ENCODE assay signal across 8 cellular contexts in the genomic region with DNA sequence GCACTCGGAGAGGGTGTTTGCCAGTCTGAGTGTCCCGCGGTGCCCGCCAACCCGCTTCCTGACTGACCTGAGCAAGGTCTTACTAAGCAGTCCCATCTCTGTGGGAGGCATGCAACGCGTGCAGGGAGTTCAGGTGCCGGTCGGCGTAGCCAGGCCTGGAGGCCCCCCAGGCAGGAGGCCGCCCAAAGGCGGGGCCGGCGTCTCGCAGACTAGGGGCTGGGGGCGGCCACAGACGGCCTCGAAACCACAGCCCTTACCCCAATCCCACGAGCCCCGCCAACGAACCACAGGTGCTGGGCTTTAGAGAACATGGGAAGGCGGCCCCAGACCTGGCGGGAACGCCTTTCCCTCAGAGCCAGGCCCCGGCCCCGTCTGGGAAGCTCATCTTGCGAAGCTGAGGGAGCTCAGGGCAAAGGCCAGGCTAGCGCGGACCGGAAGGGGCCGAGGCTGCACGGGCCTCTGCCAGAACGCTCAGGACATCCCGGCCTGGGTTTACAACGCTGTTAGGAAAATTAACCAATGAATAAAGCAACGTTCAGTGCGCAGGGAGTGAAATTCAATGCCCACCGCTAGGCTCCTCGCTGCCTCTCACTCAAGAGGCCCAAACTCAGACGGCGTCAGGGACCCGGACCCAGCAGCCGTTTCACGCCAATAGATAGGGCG. TPM values are rescaled to one million over a fixed set of nuclear protein-coding genes. Genes with fewer than 3 reads are reported as not detected.
DNase-seq lines count a peak whose midpoint lies in the region; ATAC-seq and TF ChIP-seq lines count a peak whose summit lies in the region.

No MANE protein-coding gene starts in this region.

- WGBS in heart right ventricle, 2 donors = 0% methylated on average over 45 of the region's 45 CpGs

- CTCF ChIA-PET in GM10248 (lab: Yijun Ruan, JAX) = interaction anchor here (1.1 to 14.9 kb wide), 12 partner anchors 8 to 135 kb away, joined by 3 to 111 read pairs (median 11); partner anchors contain the start of genes RNF215 and SEC14L2

- POLR2A ChIA-PET in GM10248 (lab: Yijun Ruan, JAX) = interaction anchor here (0.5 to 1.2 kb wide), 3 partner anchors 9 to 69 kb away, joined by 3 to 4 read pairs (median 3); no protein-coding TSS in a partner anchor

- ATAC-seq in GM18502 (IDR thresholded peaks at IDR 0.05; ENCODE audit: poor library complexity, unreplicated experiment) (peak; percentile 27), HG02588 (IDR thresholded peaks at IDR 0.05; ENCODE audit: unreplicated experiment) (peak; percentile 32), heart right ventricle (peak; percentile 60 to 79 (median 74)), sciatic nerve (peak; percentile 77)

- no peaks in the 10 kb centered on the region for H3K27me3 ChIP-seq in heart right ventricle

- peaks cover 0 to 4% (median 0%) of the 10 kb centered on the region in 11 donors for H3K9me3 ChIP-seq in heart right ventricle

- TF ChIP-seq CTCF in heart right ventricle (IDR thresholded peaks at IDR 0.05) = peak in 3 of 9 donors; percentile 5 to 11 (median 6)
- TF ChIP-seq CTCF in GM10248 (IDR thresholded peaks at IDR 0.05; ENCODE audit: control extremely low read depth, extremely low read depth, low read depth, missing control alignments) = no peak

- intact Hi-C loops in heart right ventricle (cut with DNase I) = no loop called here
- intact Hi-C loops in sciatic nerve (cut with DNase I) = loop anchor here (2.0 kb wide), 1 partner anchor 25 kb away; no protein-coding TSS in a partner anchor

- H3K4me1 ChIP-seq in heart right ventricle = peaks cover 7 to 67% (median 41%) of the 10 kb centered on the region in 9 donors

- peak overlapping the region; percentile 84 to 98 (median 96) for H3K27ac ChIP-seq in heart right ventricle

- H3K36me3 ChIP-seq in heart right ventricle = peaks cover 0 to 46% (median 7%) of the 10 kb centered on the region in 9 donors

- DNase-seq in NCI-H69 (lab: John Stamatoyannopoulos, UW) (peak; percentile 91), heart right ventricle (peak in 1 of 2 donors; percentile 77), sciatic nerve (ENCODE audit: low spot score) (peak; percentile 85), GM10248 (ENCODE audit: extremely low spot score) (no peak), NCI-H526 (lab: John Stamatoyannopoulos, UW) (no peak)
- peak; percentile 69 for DNase-seq in activated naive CD4-positive, alpha-beta T cell treated with Interleukin-2 at 50 U/mL for 16 hours

- peak overlapping the region; percentile 61 to 88 (median 74) for H3K4me3 ChIP-seq in heart right ventricle

RNA-seq across cellular contexts. Expression of gene MTFP1, which starts 2.1 kb away (rescaled TPM):
- total RNA-seq in heart right ventricle (10 to 100 TPM in 7 of 10 donors, 1 to 10 TPM in 3; 5.9 to 31.0 (median 13.2) TPM), sciatic nerve (3.6 TPM)
- 100 to 1,000 TPM in 1 of 2 donors, 10 to 100 TPM in 1; 50.8 to 132 TPM for polyA plus RNA-seq in heart right ventricle

RNA-seq across cellular contexts. Expression of gene SEC14L2, which starts 26.6 kb away (rescaled TPM):
- total RNA-seq in heart right ventricle = 1 to 10 TPM in 2 of 10 donors, under 1 TPM in 8; 0.21 to 3.7 (median 0.78) TPM
- 1 to 10 TPM in 1 of 2 donors, under 1 TPM in 1; 0.80 to 7.6 TPM for polyA plus RNA-seq in heart right ventricle
- total RNA-seq in sciatic nerve = 20.8 TPM

RNA-seq across cellular contexts. Expression of gene RNF215, which starts 36.2 kb away (rescaled TPM):
- total RNA-seq in heart right ventricle (10 to 100 TPM in 1 of 10 donors, 1 to 10 TPM in 9; 3.4 to 10.5 (median 6.0) TPM), sciatic nerve (25.5 TPM)
- 1 to 10 TPM; 4.9 to 7.2 TPM for polyA plus RNA-seq in heart right ventricle

RNA-seq across cellular contexts. Expression of gene SEC14L3, which starts 48.4 kb away (rescaled TPM):
- total RNA-seq in heart right ventricle = not detected
- polyA plus RNA-seq in heart right ventricle = not detected
- total RNA-seq in sciatic nerve = not detected

Comparison
In these comparisons a context has a peak if more than half of its experiments do, and no peak if none do; other contexts are left out.
1. ATAC-seq: peak in every context shown above with its lines; median percentile 77 in sciatic nerve; 74 in heart right ventricle; 32 in HG02588; 27 in GM18502.
2. DNase-seq: peak in NCI-H69 (single experiment), activated naive CD4-positive, alpha-beta T cell treated with Interleukin-2 at 50 U/mL for 16 hours (single experiment) and sciatic nerve (single experiment); none in GM10248 (single experiment) and NCI-H526 (0 of 2).